Comparison of ENCODE assay signal across 8 cellular contexts in the genomic region with DNA sequence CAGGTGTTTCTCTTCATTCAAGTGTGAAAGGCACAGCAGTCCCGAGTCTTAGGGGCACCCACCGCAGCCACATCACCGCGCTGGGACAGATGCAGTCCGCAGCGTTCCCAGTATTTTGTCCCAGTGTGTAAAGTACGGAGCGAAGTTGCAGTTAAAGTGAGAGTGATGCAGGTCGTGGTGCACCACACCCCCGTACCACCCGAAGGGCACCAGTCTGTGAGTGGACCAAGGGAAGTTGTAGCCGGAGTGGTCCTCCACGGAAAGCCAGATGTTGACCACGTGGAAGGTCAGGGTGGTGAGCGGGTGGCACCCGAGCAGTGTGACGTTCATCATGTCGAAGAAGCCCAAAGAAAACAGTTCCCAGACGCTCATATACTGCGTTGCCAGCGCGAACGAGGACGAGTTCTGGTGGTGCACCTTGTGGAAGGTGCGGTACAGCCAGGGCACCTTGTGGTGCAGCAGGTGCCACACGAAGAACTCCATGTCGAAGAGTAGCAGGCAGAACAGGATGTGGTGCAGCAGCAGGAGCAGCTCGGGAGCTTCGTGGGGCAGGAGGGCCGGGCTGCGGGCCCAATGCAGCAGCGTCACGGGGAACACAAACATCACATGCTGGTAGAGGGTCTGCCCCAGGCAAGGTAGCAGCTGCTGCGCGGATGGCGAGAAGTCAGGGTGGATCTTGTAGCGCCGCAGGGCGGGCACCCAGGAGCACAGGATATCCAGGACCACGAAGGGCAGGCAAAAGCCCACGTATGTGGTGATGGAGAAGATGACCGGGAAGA. TPM values are rescaled to one million over a fixed set of nuclear protein-coding genes. Genes with fewer than 3 reads are reported as not detected.
DNase-seq lines count a peak whose midpoint lies in the region; ATAC-seq, FAIRE-seq and TF ChIP-seq lines count a peak whose summit lies in the region.

No MANE protein-coding gene starts in this region.

- H3K9me3 ChIP-seq in PC-3 (ENCODE audit: low read length) (no peaks in the 10 kb centered on the region), kidney (ENCODE audit: control insufficient read depth in 1 of 2, low read length in 2 of 2) (no peaks in the 10 kb centered on the region)

- H3K27me3 ChIP-seq in PC-3 (ENCODE audit: low read length): no peaks in the 10 kb centered on the region

- FAIRE-seq in kidney (lab: Jason Lieb, UNC): no peak

- in situ Hi-C loops in astrocyte of the spinal cord (cut with HindIII; ENCODE audit: low sequenced_read_pairs): no loop called here

- no peaks in the 10 kb centered on the region for H3K79me2 ChIP-seq in PC-3 (ENCODE audit: low read length)

- DNase-seq in GM10248 (ENCODE audit: extremely low spot score): peak; percentile 17
- no peak for DNase-seq in PC-3
- no peak for DNase-seq in astrocyte of the spinal cord (ENCODE audit: low read depth, low spot score)
- peak; percentile 82 for DNase-seq in kidney
- DNase-seq in stimulated activated CD4-positive, alpha-beta T cell treated with anti-CD3 and anti-CD28 coated beads, Interleukin-1b, Interleukin-23, amount 100 ng/mL, for 48 hours: peak; percentile 17
- DNase-seq in 8988T: no peak
- no peak for DNase-seq in HK-2 (ENCODE audit: unreplicated experiment)

- intact Hi-C loops in PC-3 (cut with micrococcal nuclease): no loop called here
- intact Hi-C loops in kidney (cut with DNase I): no loop called here

- POLR2A ChIA-PET in GM10248 (lab: Yijun Ruan, JAX) (no interaction called here), PC-3 (lab: Charles Lee; ENCODE audit: unreplicated experiment) (no interaction called here)

- peak overlapping the region; percentile 60 for H3K4me2 ChIP-seq in PC-3 (ENCODE audit: low read length)

- no TSS peak for BruUV-seq in PC-3 (replicated peaks; lab: Mats Ljungman, UMichigan)

- H3K36me3 ChIP-seq in PC-3 (ENCODE audit: low read depth, low read length) (no peaks in the 10 kb centered on the region), kidney (ENCODE audit: control insufficient read depth in 1 of 2, insufficient read depth in 2 of 2, low read length in 2 of 2) (no peaks in the 10 kb centered on the region)

- CTCF ChIA-PET in GM10248 (lab: Yijun Ruan, JAX) (interaction anchor here (0.9 to 7.7 kb wide), 7 partner anchors 8 to 273 kb away, joined by 3 to 42 read pairs (median 23); no protein-coding TSS in a partner anchor), PC-3 (lab: Charles Lee) (no interaction called here)

- peak overlapping the region; percentile 17; the same call in 1 of the 2 replicates for H2AFZ ChIP-seq in PC-3 (ENCODE audit: low read length)

- peak; percentile 0 for TF ChIP-seq CTCF in GM10248 (IDR thresholded peaks at IDR 0.05; ENCODE audit: control extremely low read depth, extremely low read depth, low read depth, missing control alignments)
- no peak for TF ChIP-seq CTCF in PC-3 (conservative IDR thresholded peaks at IDR 0.05; ENCODE audit: low read depth, low read length)
- TF ChIP-seq CTCF in astrocyte of the spinal cord (IDR thresholded peaks at IDR 0.05; ENCODE audit: low read depth, low read length): no peak
- TF ChIP-seq CTCF in kidney (IDR thresholded peaks at IDR 0.05; ENCODE audit: borderline replicate concordance, extremely low read depth, insufficient read depth): no peak

- H3K27ac ChIP-seq in PC-3 (ENCODE audit: low read length): no peak overlapping the region
- H3K27ac ChIP-seq in kidney (ENCODE audit: low read depth in 2 of 2, low read length in 2 of 2): no peak overlapping the region

- H3K9ac ChIP-seq in PC-3 (ENCODE audit: low read length) (no peak overlapping the region), kidney (ENCODE audit: low read length in 2 of 2) (no peak overlapping the region)

- H3K4me1 ChIP-seq in PC-3 (ENCODE audit: insufficient read depth, low read length) (no peaks in the 10 kb centered on the region), kidney (ENCODE audit: control insufficient read depth in 1 of 2, insufficient read depth in 1 of 2, low read depth in 1 of 2, low read length in 2 of 2) (peaks cover 8 to 18% of the 10 kb centered on the region in 2 donors)

- no peaks in the 10 kb centered on the region for H3K9me2 ChIP-seq in PC-3 (replicated peaks; ENCODE audit: low read length)

- no peaks in the 10 kb centered on the region for H4K20me1 ChIP-seq in PC-3 (ENCODE audit: low read length)

- no peak; the same call in 1 of the 2 replicates for ATAC-seq in PC-3
- no peak for ATAC-seq in GM21723 (IDR thresholded peaks at IDR 0.05; ENCODE audit: unreplicated experiment)

- H3K4me3 ChIP-seq in PC-3 (ENCODE audit: low read length): no peak overlapping the region; the same call in 1 of the 2 replicates
- H3K4me3 ChIP-seq in astrocyte of the spinal cord (ENCODE audit: low read depth, low read length): peak overlapping the region; percentile 39
- H3K4me3 ChIP-seq in kidney (ENCODE audit: low read length in 2 of 2): peak overlapping the region; percentile 63 to 75

- no peaks in the 10 kb centered on the region for H3F3A ChIP-seq in PC-3 (ENCODE audit: low read length, unreplicated experiment)

RNA-seq across cellular contexts. Expression of a gene that starts 0.5 kb away (rescaled TPM):
- not detected in 2 replicates for total RNA-seq in PC-3 (2014; rRNA removed)
- 3.2 TPM for total RNA-seq in kidney
- 1.2 TPM for polyA plus RNA-seq in kidney (ENCODE audit: insufficient read depth, low read depth, low replicate concordance)

RNA-seq across cellular contexts. Expression of a gene that starts 45.0 kb away (rescaled TPM):
- total RNA-seq in PC-3 (2014; rRNA removed) (54.4 and 55.7 TPM in 2 replicates), kidney (84.5 TPM)
- 43.8 TPM for polyA plus RNA-seq in kidney (ENCODE audit: insufficient read depth, low read depth, low replicate concordance)

Comparison
In these comparisons a context has a peak if more than half of its experiments do, and no peak if none do; other contexts are left out.
1. DNase-seq: peak in GM10248 (single experiment), kidney (single experiment) and stimulated activated CD4-positive, alpha-beta T cell treated with anti-CD3 and anti-CD28 coated beads, Interleukin-1b, Interleukin-23, amount 100 ng/mL, for 48 hours (single experiment); none in PC-3 (single experiment), astrocyte of the spinal cord (single experiment), 8988T (single experiment) and HK-2 (single experiment).